ENCODE assay signal across 9 cellular contexts in genomic region chr3:102224171-102224570, GRCh38.
DNase-seq lines count a peak whose midpoint lies in the region; ATAC-seq and TF ChIP-seq lines count a peak whose summit lies in the region.
"Had no signal": no experiment of that assay in that cellular context is flagged by ENCODE, and none has a peak within 500 bp of the region (broad histone marks: within the 10 kb centered on the region; RNA-seq: fewer than 3 reads in every experiment).

No MANE protein-coding gene starts in this region.

- no peaks in the 10 kb centered on the region for H3K27me3 ChIP-seq in CD4-positive, alpha-beta T cell (ENCODE audit: control insufficient read depth, insufficient read depth, low read length)

- H3K27me3 Mint-ChIP-seq in CD4-positive, alpha-beta T cell = no peaks in the 10 kb centered on the region

- H3K27ac Mint-ChIP-seq in CD4-positive, alpha-beta T cell = peak overlapping the region; percentile 16
- H3K27ac Mint-ChIP-seq: brain had no signal

- no peaks in the 10 kb centered on the region for H3K36me3 Mint-ChIP-seq in CD4-positive, alpha-beta T cell (ENCODE audit: low read depth)
- H3K36me3 Mint-ChIP-seq: brain had no signal

- H3K9me3 ChIP-seq in CD4-positive, alpha-beta T cell (ENCODE audit: control insufficient read depth, low read length) = no peaks in the 10 kb centered on the region

- CTCF ChIA-PET in CD4-positive, alpha-beta T cell (lab: Charles Lee) = no interaction called here

- peak in 1 of 10 experiments; percentile 3 for DNase-seq in CD4-positive, alpha-beta T cell
- DNase-seq in UCSD-AML1 (lab: John Stamatoyannopoulos, UW; ENCODE audit: unreplicated experiment) = peak; percentile 11
- DNase-seq in left colon = peak in 1 of 2 donors; percentile 36
- no peak for DNase-seq in HK-2 (ENCODE audit: unreplicated experiment)
- DNase-seq in GF-D8 (lab: John Stamatoyannopoulos, UW) = no peak
- no peak for DNase-seq in stimulated activated CD4-positive, alpha-beta T cell treated with anti-CD3 and anti-CD28 coated beads, Interleukin-15, amount 100 ng/mL, for 24 hours

- H3K4me1 Mint-ChIP-seq in CD4-positive, alpha-beta T cell (ENCODE audit: low read depth) = peaks cover 44% of the 10 kb centered on the region

- no peaks in the 10 kb centered on the region for H3K9me3 Mint-ChIP-seq in CD4-positive, alpha-beta T cell

- no peak overlapping the region for H3K4me3 Mint-ChIP-seq in CD4-positive, alpha-beta T cell
- H3K4me3 Mint-ChIP-seq: brain had no signal

- POLR2A ChIA-PET in CD4-positive, alpha-beta T cell (lab: Charles Lee) = interaction anchor here (1.1 to 2.5 kb wide), 7 partner anchors 146 to 421 kb away, joined by 3 to 17 read pairs (median 5); partner anchors contain the start of gene NFKBIZ

- ATAC-seq in CD4-positive, alpha-beta T cell (ENCODE audit: poor library complexity) = no peak
- ATAC-seq in GM21723 (IDR thresholded peaks at IDR 0.05; ENCODE audit: unreplicated experiment) = peak; percentile 48
- peak; percentile 85 for ATAC-seq in left colon
- ATAC-seq in HG02763 (IDR thresholded peaks at IDR 0.05; ENCODE audit: unreplicated experiment) = no peak

- no peak overlapping the region for H3K27ac ChIP-seq in CD4-positive, alpha-beta T cell (ENCODE audit: low read depth, low read length)

- no peak for TF ChIP-seq CTCF in CD4-positive, alpha-beta T cell (IDR thresholded peaks at IDR 0.05)

- intact Hi-C loops in CD4-positive, alpha-beta T cell (cut with DNase I, micrococcal nuclease) = no loop called here
- intact Hi-C loops in left colon (cut with DNase I, micrococcal nuclease) = loop anchor here (2.0 to 10.0 kb wide), 2 partner anchors 415 to 419 kb away; no protein-coding TSS in a partner anchor

Comparison
In these comparisons a context has a peak if more than half of its experiments do, and no peak if none do; other contexts are left out.
1. ATAC-seq: peak in GM21723 (single experiment) and left colon (single experiment); none in CD4-positive, alpha-beta T cell (single experiment) and HG02763 (single experiment).
2. intact Hi-C loops: an anchor here in left colon (2.0 to 10.0 kb wide); none called in CD4-positive, alpha-beta T cell.